In genomic region chr17:80891096-80892018, GRCh38 we compare ENCODE assay signal across 8 cellular contexts.
DNase-seq lines count a peak whose midpoint lies in the region; ATAC-seq and TF ChIP-seq lines count a peak whose summit lies in the region.

No MANE protein-coding gene starts in this region.

- no peaks in the 10 kb centered on the region for H3K9me3 Mint-ChIP-seq in effector memory CD8-positive, alpha-beta T cell

- peak overlapping the region; percentile 76 for H3K27ac ChIP-seq in suprapubic skin

- peak; percentile 39 for ATAC-seq in GM21576 (IDR thresholded peaks at IDR 0.05; ENCODE audit: unreplicated experiment)
- ATAC-seq in effector memory CD8-positive, alpha-beta T cell (replicated peaks), result peak; percentile 76

- peaks cover 64% of the 10 kb centered on the region for H3K36me3 Mint-ChIP-seq in effector memory CD8-positive, alpha-beta T cell (ENCODE audit: insufficient read depth)

- H3K4me1 ChIP-seq in suprapubic skin, result peaks cover 30% of the 10 kb centered on the region

- DNase-seq in Ammon's horn (ENCODE audit: low spot score) (peak; percentile 44), MG63 (peak; percentile 87), occipital lobe (lab: John Stamatoyannopoulos, UW) (peak; percentile 52), suprapubic skin (ENCODE audit: low spot score in 2 of 2) (no peak), hippocampal formation (lab: John Stamatoyannopoulos, UW) (no peak)
- DNase-seq in activated CD4-positive, alpha-beta T cell treated with anti-CD3 and anti-CD28 coated beads, Interleukin-2, amount 50 U/mL, for 24 hours (ENCODE audit: low read depth in 1 of 2, low spot score in 1 of 2), result peak; percentile 49 to 86
- DNase-seq in effector memory CD8-positive, alpha-beta T cell, result peak; percentile 71 to 72 (median 71)

- peak in 1 of 2 donors; percentile 5 for TF ChIP-seq CTCF in suprapubic skin (IDR thresholded peaks at IDR 0.05)

- WGBS in suprapubic skin, result 55% methylated on average over 33 of the region's 34 CpGs

- no peak for TF ChIP-seq POLR2A in suprapubic skin (IDR thresholded peaks at IDR 0.05)

- H3K36me3 ChIP-seq in MG63 (peaks cover 24% of the 10 kb centered on the region), suprapubic skin (peaks cover 53% of the 10 kb centered on the region)

- H3K27me3 ChIP-seq in MG63, result no peaks in the 10 kb centered on the region
- no peaks in the 10 kb centered on the region for H3K27me3 ChIP-seq in suprapubic skin

- no peak for TF ChIP-seq EP300 in suprapubic skin (IDR thresholded peaks at IDR 0.05)

- H3K4me3 ChIP-seq in MG63, result no peak overlapping the region; the same call in 1 of the 2 replicates
- no peak overlapping the region for H3K4me3 ChIP-seq in suprapubic skin

- no peaks in the 10 kb centered on the region for H3K27me3 Mint-ChIP-seq in effector memory CD8-positive, alpha-beta T cell

- peak overlapping the region; percentile 93 to 94 for H3K27ac Mint-ChIP-seq in effector memory CD8-positive, alpha-beta T cell

- peak overlapping the region; percentile 76 to 80 for H3K4me3 Mint-ChIP-seq in effector memory CD8-positive, alpha-beta T cell

- H3K9me3 ChIP-seq in MG63 (no peaks in the 10 kb centered on the region), suprapubic skin (no peaks in the 10 kb centered on the region)

- H3K4me1 Mint-ChIP-seq in effector memory CD8-positive, alpha-beta T cell (ENCODE audit: low read depth in 2 of 2), result peaks cover 49 to 55% of the 10 kb centered on the region in 2 donors

Comparison
In these comparisons a context has a peak if more than half of its experiments do, and no peak if none do; other contexts are left out.
1. DNase-seq: peak in Ammon's horn (single experiment), MG63 (single experiment), activated CD4-positive, alpha-beta T cell treated with anti-CD3 and anti-CD28 coated beads, Interleukin-2, amount 50 U/mL, for 24 hours (2 of 2), effector memory CD8-positive, alpha-beta T cell (3 of 3) and occipital lobe (single experiment); none in suprapubic skin (0 of 2) and hippocampal formation (0 of 2).